In genomic region chr6:115091461-115091860, GRCh38 we compare ENCODE assay signal across 17 cellular contexts.
DNase-seq lines count a peak whose midpoint lies in the region; ATAC-seq and TF ChIP-seq lines count a peak whose summit lies in the region.
"Had no signal": no experiment of that assay in that cellular context is flagged by ENCODE, and none has a peak within 500 bp of the region (broad histone marks: within the 10 kb centered on the region; RNA-seq: fewer than 3 reads in every experiment).

No MANE protein-coding gene starts in this region.

- H4K8ac ChIP-seq in mesendoderm (ENCODE audit: low read depth, low read length): no peak overlapping the region

- no peak overlapping the region for H3K18ac ChIP-seq in mesendoderm (ENCODE audit: low read length)

- H3K79me2 ChIP-seq in mesendoderm (ENCODE audit: control insufficient read depth, insufficient read depth, low read length): no peaks in the 10 kb centered on the region

- no peak overlapping the region for H3K56ac ChIP-seq in mesendoderm (ENCODE audit: low read length)

- no peak overlapping the region for H2AK5ac ChIP-seq in mesendoderm (ENCODE audit: low read length)

- ATAC-seq in RWPE2 (ENCODE audit: low read depth) (0 out of 3 replicates have a peak, but pooled peaks have one; percentile 25), GM19395 (IDR thresholded peaks at IDR 0.05; ENCODE audit: unreplicated experiment) (no peak)
- ATAC-seq: Right ventricle myocardium inferior had no signal

- TF ChIP-seq CTCF in RWPE2 (IDR thresholded peaks at IDR 0.05; ENCODE audit: poor library complexity, severe bottlenecking) (no peak), choroid plexus epithelial cell (conservative IDR thresholded peaks at IDR 0.05; ENCODE audit: low read depth, low read length) (no peak)

- no CpG with 5 or more reads among the region's 2 CpGs for whole genome bisulfite sequencing in mesendoderm (ENCODE audit: extremely low coverage, insufficient coverage, low lambda C conversion rate)

- no peak for DNase-seq in RWPE2 (ENCODE audit: low spot score)
- peak; percentile 0 for DNase-seq in choroid plexus epithelial cell (ENCODE audit: low read depth)
- peak; percentile 19 for DNase-seq in mesendoderm
- DNase-seq in SHP77 (lab: John Stamatoyannopoulos, UW): no peak
- DNase-seq in EL: no peak
- no peak for DNase-seq in middle frontal gyrus (ENCODE audit: extremely low spot score, low spot score)
- DNase-seq: ACHN; C1 segment of cervical spinal cord; CD8-positive, alpha-beta memory T cell; DMS53; NCI-H1417 treated with DMSO at 0.1 percent for 48 hours; NCI-H2029; NCI-H2171 treated with DMSO at 0.1 percent for 48 hours; Peyer's patch had no signal

- H2BK15ac ChIP-seq in mesendoderm (replicated peaks; ENCODE audit: low read depth): no peak overlapping the region

- H3K27ac ChIP-seq in RWPE2 (ENCODE audit: poor library complexity, severe bottlenecking) (no peak overlapping the region), mesendoderm (ENCODE audit: low read depth, low read length) (no peak overlapping the region)
- H3K27ac ChIP-seq: KMS-11, Peyer's patch had no signal

- H3K4me3 ChIP-seq in RWPE2 (ENCODE audit: severe bottlenecking) (no peak overlapping the region), choroid plexus epithelial cell (ENCODE audit: low read depth, low read length) (no peak overlapping the region), mesendoderm (ENCODE audit: low read length) (no peak overlapping the region)
- H3K4me3 ChIP-seq: Peyer's patch had no signal

- no peak overlapping the region for H2BK120ac ChIP-seq in mesendoderm (ENCODE audit: low read depth, low read length)

- H3K36me3 ChIP-seq in RWPE2 (ENCODE audit: low read depth): no peaks in the 10 kb centered on the region
- H3K36me3 ChIP-seq in mesendoderm (ENCODE audit: control insufficient read depth, insufficient read depth, low read length): no peaks in the 10 kb centered on the region
- H3K36me3 ChIP-seq: Peyer's patch had no signal

- no peak overlapping the region for H2BK5ac ChIP-seq in mesendoderm (ENCODE audit: low read length)

- H3K4me2 ChIP-seq in mesendoderm (ENCODE audit: low read length): no peak overlapping the region
- H3K4me2 ChIP-seq: KMS-11 had no signal

- H3K4me1 ChIP-seq in RWPE2 (ENCODE audit: insufficient read depth, poor library complexity, severe bottlenecking) (no peaks in the 10 kb centered on the region), mesendoderm (ENCODE audit: control insufficient read depth, low read depth, low read length) (no peaks in the 10 kb centered on the region)
- H3K4me1 ChIP-seq: Peyer's patch had no signal

- H3K4ac ChIP-seq in mesendoderm (ENCODE audit: low read depth, low read length): no peak overlapping the region

- H3K79me1 ChIP-seq in mesendoderm (ENCODE audit: low read length): no peaks in the 10 kb centered on the region

- H3K23ac ChIP-seq in mesendoderm (ENCODE audit: low read length): no peak overlapping the region

- no peak overlapping the region for H3K9ac ChIP-seq in mesendoderm (ENCODE audit: low read length)
- H3K9ac ChIP-seq: KMS-11 had no signal

- H3K9me3 ChIP-seq in RWPE2 (ENCODE audit: severe bottlenecking): no peaks in the 10 kb centered on the region
- H3K9me3 ChIP-seq: Peyer's patch had no signal

- no peak overlapping the region for H4K5ac ChIP-seq in mesendoderm (ENCODE audit: low read length)

- H3K27me3 ChIP-seq in RWPE2 (ENCODE audit: insufficient read depth, poor library complexity, severe bottlenecking): no peaks in the 10 kb centered on the region
- H3K27me3 ChIP-seq in mesendoderm (ENCODE audit: insufficient read depth, low read length, poor library complexity): no peaks in the 10 kb centered on the region
- H3K27me3 ChIP-seq: Peyer's patch had no signal

Comparison
In these comparisons a context has a peak if more than half of its experiments do, and no peak if none do; other contexts are left out.
1. DNase-seq: peak in choroid plexus epithelial cell (single experiment) and mesendoderm (single experiment); none in RWPE2 (single experiment), SHP77 (0 of 2), EL (single experiment) and middle frontal gyrus (single experiment).